In genomic region chr3:55621648-55622047, GRCh38 we compare ENCODE assay signal across 20 cellular contexts.
"Had no signal": no experiment of that assay in that cellular context is flagged by ENCODE, and none has a peak within 500 bp of the region (broad histone marks: within the 10 kb centered on the region; RNA-seq: fewer than 3 reads in every experiment).

No MANE protein-coding gene starts in this region.

- H3K4me1 ChIP-seq: left ventricle myocardium inferior, uterus had no signal

- H3K79me2 ChIP-seq: parathyroid adenoma had no signal

- ATAC-seq: heart right ventricle; right cardiac atrium; stimulated activated naive CD8-positive, alpha-beta T cell treated with anti-CD3 and anti-CD28 coated beads, Interleukin-15, amount 100 ng/mL, for 72 hours had no signal

- H3K9me3 Mint-ChIP-seq: activated naive CD4-positive, alpha-beta T cell treated with anti-CD3 and anti-CD28 coated beads, Interleukin-2, amount 10 ng/mL, durations not matched to agents 7 days and 5 days; activated T-cell treated with anti-CD3 and anti-CD28 coated beads, Interleukin-2, amount 50 U/mL, for 24 hours; endodermal cell; nephron had no signal

- H3K4me3 Mint-ChIP-seq: activated naive CD4-positive, alpha-beta T cell treated with anti-CD3 and anti-CD28 coated beads, Interleukin-2, amount 10 ng/mL, durations not matched to agents 7 days and 5 days; activated T-cell treated with anti-CD3 and anti-CD28 coated beads, Interleukin-2, amount 50 U/mL, for 24 hours; endodermal cell; nephron; stimulated activated naive CD8-positive, alpha-beta T cell treated with anti-CD3 and anti-CD28 coated beads, Interleukin-15, amount 100 ng/mL, for 72 hours had no signal

- H3K27me3 Mint-ChIP-seq: activated naive CD4-positive, alpha-beta T cell treated with anti-CD3 and anti-CD28 coated beads, Interleukin-2, amount 10 ng/mL, durations not matched to agents 7 days and 5 days; activated T-cell treated with anti-CD3 and anti-CD28 coated beads, Interleukin-2, amount 50 U/mL, for 24 hours had no signal

- H3K27ac ChIP-seq: coronary artery, heart right ventricle, left ventricle myocardium inferior, parathyroid adenoma, transverse colon, uterus had no signal

- H3K4me3 ChIP-seq: coronary artery, heart right ventricle, left ventricle myocardium inferior, transverse colon, uterus had no signal

- H3K27ac Mint-ChIP-seq: activated naive CD4-positive, alpha-beta T cell treated with anti-CD3 and anti-CD28 coated beads, Interleukin-2, amount 10 ng/mL, durations not matched to agents 7 days and 5 days; activated T-cell treated with anti-CD3 and anti-CD28 coated beads, Interleukin-2, amount 50 U/mL, for 24 hours; endodermal cell; nephron; stimulated activated naive CD8-positive, alpha-beta T cell treated with anti-CD3 and anti-CD28 coated beads, Interleukin-15, amount 100 ng/mL, for 72 hours had no signal

- H3K9me3 ChIP-seq: heart right ventricle, left ventricle myocardium inferior, transverse colon, uterus had no signal

- H3K36me3 Mint-ChIP-seq: activated naive CD4-positive, alpha-beta T cell treated with anti-CD3 and anti-CD28 coated beads, Interleukin-2, amount 10 ng/mL, durations not matched to agents 7 days and 5 days had no signal

- H3K9ac ChIP-seq: parathyroid adenoma had no signal

- H3K4me1 Mint-ChIP-seq: activated naive CD4-positive, alpha-beta T cell treated with anti-CD3 and anti-CD28 coated beads, Interleukin-2, amount 10 ng/mL, durations not matched to agents 7 days and 5 days; stimulated activated naive CD8-positive, alpha-beta T cell treated with anti-CD3 and anti-CD28 coated beads, Interleukin-15, amount 100 ng/mL, for 72 hours had no signal

- DNase-seq: activated CD4-positive, alpha-beta T cell treated with anti-CD3 and anti-CD28 coated beads for 1 hour; activated CD8-positive, alpha-beta memory T cell treated with anti-CD3 and anti-CD28 coated beads for 24 hours; activated CD8-positive, alpha-beta memory T cell treated with anti-CD3 and anti-CD28 coated beads, Interleukin-2, amount 50 U/mL, for 4 hours; activated naive CD4-positive, alpha-beta T cell treated with anti-CD3 and anti-CD28 coated beads, Interleukin-2, amount 10 ng/mL, durations not matched to agents 7 days and 5 days; activated T-cell treated with anti-CD3 and anti-CD28 coated beads, Interleukin-2, amount 50 U/mL, for 24 hours; amygdala; cerebellar nuclear complex; endodermal cell; heart right ventricle; left ventricle myocardium inferior; midbrain; right cardiac atrium; stimulated activated CD4-positive, alpha-beta T cell treated with anti-CD3 and anti-CD28 coated beads, Interleukin-1b, Interleukin-23, amount 100 ng/mL, for 48 hours; stimulated activated naive CD8-positive, alpha-beta T cell treated with anti-CD3 and anti-CD28 coated beads, Interleukin-15, amount 100 ng/mL, for 72 hours; T-helper 9 cell; transverse colon; uterus had no signal

- H3K36me3 ChIP-seq: heart right ventricle, left ventricle myocardium inferior, transverse colon, uterus had no signal

- H2AFZ ChIP-seq: parathyroid adenoma had no signal

- H3K27me3 ChIP-seq: transverse colon, uterus had no signal
